27 cellular contexts compared by ENCODE assay signal in the genomic region with DNA sequence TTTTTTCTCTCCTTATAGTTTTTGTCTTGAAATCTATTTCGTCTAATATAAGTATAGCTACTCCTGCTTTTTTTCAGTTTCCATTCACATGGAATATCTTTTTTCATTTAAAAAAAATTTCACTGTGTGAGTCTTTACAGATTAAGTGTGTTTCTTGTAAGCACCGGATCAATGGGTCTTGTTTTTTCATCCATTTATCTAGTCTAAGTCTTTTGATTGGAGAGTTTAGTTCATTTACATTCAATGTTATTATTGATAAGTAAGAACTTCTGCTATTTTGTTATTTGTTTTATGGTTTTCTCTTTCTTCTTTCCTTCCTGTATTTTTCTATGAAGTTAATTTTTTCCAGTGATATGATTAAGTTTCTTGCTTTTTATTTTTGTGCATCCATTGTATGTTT.
DNase-seq lines count a peak whose midpoint lies in the region; ATAC-seq, FAIRE-seq and TF ChIP-seq lines count a peak whose summit lies in the region.
"Had no signal": no experiment of that assay in that cellular context is flagged by ENCODE, and none has a peak within 500 bp of the region (broad histone marks: within the 10 kb centered on the region; RNA-seq: fewer than 3 reads in every experiment).

No MANE protein-coding gene starts in this region.

- H3K9me1 ChIP-seq in K562 (ENCODE audit: control insufficient read depth, insufficient read depth, low read length), result no peaks in the 10 kb centered on the region

- H3K4me2 ChIP-seq in K562 (ENCODE audit: insufficient read depth, low read length), result no peak overlapping the region
- H3K4me2 ChIP-seq: A549; BLaER1; BLaER1 treated with 17β-estradiol and CSF1 and Interleukin-3, amounts not matched to agents 10 nM and 100 nM had no signal

- H3K79me2 ChIP-seq in K562 (ENCODE audit: control insufficient read depth, insufficient read depth, low read length), result peaks cover 80% of the 10 kb centered on the region; the same call in 2 of the 3 replicates

- DNase-seq in K562 (ENCODE audit: extremely low read depth in 1 of 4, low spot score in 3 of 4), result no peak
- DNase-seq in NCI-H2107 (lab: John Stamatoyannopoulos, UW), result no peak
- DNase-seq: 8988T; ACHN; AML-193; BE2C; C1 segment of cervical spinal cord; Caco-2; Calu3; CD4-positive, alpha-beta memory T cell; CD4-positive, alpha-beta T cell; CD4-positive, CD25-positive, alpha-beta regulatory T cell; CD8-positive, alpha-beta memory T cell; CD8-positive, alpha-beta T cell; COR-L47; DMS 273 treated with DMSO at 0.1 percent for 48 hours; DMS153; DMS53; DMS79; DMS79 treated with DMSO at 0.1 percent for 48 hours; DND-41; EL had no signal

- no peak for TF ChIP-seq CTCF in K562 (IDR thresholded peaks at IDR 0.05 in 2 of 3, conservative IDR thresholded peaks at IDR 0.05 in 1 of 3; ENCODE audit: insufficient read depth in 2 of 3, low read depth in 1 of 3, low read length in 3 of 3)

- CTCF ChIA-PET in K562 (lab: Yijun Ruan, JAX; ENCODE audit: low intra/inter-chr PET ratio), result no interaction called here

- no peak overlapping the region for H2AFZ ChIP-seq in K562 (ENCODE audit: low read depth, low read length)

- POLR2A ChIA-PET in K562 (lab: Yijun Ruan, JAX), result no interaction called here

- no peak for ATAC-seq in K562
- ATAC-seq: A549; CD8-positive, alpha-beta T cell had no signal

- H3K9ac ChIP-seq in K562 (ENCODE audit: insufficient read depth in 1 of 2, low read depth in 2 of 2, low read length in 2 of 2), result no peak overlapping the region
- H3K9ac ChIP-seq: BLaER1; BLaER1 treated with 17β-estradiol and CSF1 and Interleukin-3, amounts not matched to agents 10 nM and 100 nM had no signal

- no TSS peak for BruUV-seq in K562 (replicated peaks; lab: Mats Ljungman, UMichigan)

- in situ Hi-C loops in K562 (cut with MboI), result no loop called here

- no peak for TF ChIP-seq POLR2A in K562 (conservative IDR thresholded peaks at IDR 0.05)

- no peak overlapping the region for H3K4me3 ChIP-seq in K562
- H3K4me3 ChIP-seq: A549; BLaER1; BLaER1 treated with 17β-estradiol and CSF1 and Interleukin-3, amounts not matched to agents 10 nM and 100 nM had no signal

- TF ChIP-seq EP300 in K562 (IDR thresholded peaks at IDR 0.05; ENCODE audit: low read length), result no peak

- intact Hi-C loops in K562 (cut with micrococcal nuclease), result no loop called here

- H3K36me3 ChIP-seq in K562 (ENCODE audit: control insufficient read depth, insufficient read depth, low read length), result 0 out of 3 replicates have a peak, but pooled peaks cover 4% of the 10 kb centered on the region
- H3K36me3 ChIP-seq: BE2C; BLaER1; BLaER1 treated with 17β-estradiol and CSF1 and Interleukin-3, amounts not matched to agents 10 nM and 100 nM had no signal

- H3K4me1 ChIP-seq in K562 (replicated peaks in 1 of 2; ENCODE audit: control insufficient read depth in 2 of 2, insufficient read depth in 2 of 2, low read length in 2 of 2), result no peaks in the 10 kb centered on the region
- H3K4me1 ChIP-seq: A549; BE2C; BLaER1; BLaER1 treated with 17β-estradiol and CSF1 and Interleukin-3, amounts not matched to agents 10 nM and 100 nM; Caco-2 had no signal

- no peak overlapping the region for H3K27ac ChIP-seq in K562 (ENCODE audit: extremely low read depth, low read depth, low read length)
- H3K27ac ChIP-seq: 22Rv1; A549; BLaER1; BLaER1 treated with 17β-estradiol and CSF1 and Interleukin-3, amounts not matched to agents 10 nM and 100 nM; C4-2B had no signal

- H3K9me3 ChIP-seq in K562 (replicated peaks; ENCODE audit: control insufficient read depth, insufficient read depth, low read depth, low read length), result no peaks in the 10 kb centered on the region
- H3K9me3 ChIP-seq: BE2C had no signal

- no peaks in the 10 kb centered on the region for H3K27me3 ChIP-seq in K562 (ENCODE audit: control insufficient read depth in 2 of 2, insufficient read depth in 2 of 2, low read length in 2 of 2)
- H3K27me3 ChIP-seq: BE2C; BLaER1; BLaER1 treated with 17β-estradiol and CSF1 and Interleukin-3, amounts not matched to agents 10 nM and 100 nM had no signal

- FAIRE-seq in K562 (lab: Jason Lieb, UNC), result no peak
- FAIRE-seq: A549 had no signal

- WGBS in K562 (ENCODE audit: insufficient coverage, low coverage, missing lambda C conversion rate), result 42% methylated on average over 2 of the region's 2 CpGs

- TF ChIP-seq RAD21 in K562 (CRISPR knock-in tag; conservative IDR thresholded peaks at IDR 0.05 in 1 of 2, IDR thresholded peaks at IDR 0.05 in 1 of 2), result no peak

- no peaks in the 10 kb centered on the region for H4K20me1 ChIP-seq in K562 (replicated peaks; ENCODE audit: control insufficient read depth, insufficient read depth, low read length)
- H4K20me1 ChIP-seq: BLaER1; BLaER1 treated with 17β-estradiol and CSF1 and Interleukin-3, amounts not matched to agents 10 nM and 100 nM had no signal

TF ChIP-seq in K562, 482 proteins besides CTCF, POLR2A, EP300 and RAD21 (continues in another document):
- TF ChIP-seq PHF8 (IDR thresholded peaks at IDR 0.05; ENCODE audit: borderline replicate concordance, low read length) (no peak), CCAR2 (IDR thresholded peaks at IDR 0.05; ENCODE audit: low read depth, low read length) (no peak), ZNF354B (CRISPR knock-in tag; IDR thresholded peaks at IDR 0.05) (0 out of 2 replicates have a peak, but pooled peaks have one; percentile 56), ZNF507 (tag; conservative IDR thresholded peaks at IDR 0.05) (peak; percentile 96), ZC3H11A (IDR thresholded peaks at IDR 0.05; ENCODE audit: low read depth, low read length) (no peak), ZNF707 (CRISPR knock-in tag; conservative IDR thresholded peaks at IDR 0.05) (no peak), FOXM1 (IDR thresholded peaks at IDR 0.05; ENCODE audit: low read depth) (no peak), FOXM1 (CRISPR knock-in tag; IDR thresholded peaks at IDR 0.05; ENCODE audit: low read depth) (no peak)
- TF ChIP-seq, protein P1, sequence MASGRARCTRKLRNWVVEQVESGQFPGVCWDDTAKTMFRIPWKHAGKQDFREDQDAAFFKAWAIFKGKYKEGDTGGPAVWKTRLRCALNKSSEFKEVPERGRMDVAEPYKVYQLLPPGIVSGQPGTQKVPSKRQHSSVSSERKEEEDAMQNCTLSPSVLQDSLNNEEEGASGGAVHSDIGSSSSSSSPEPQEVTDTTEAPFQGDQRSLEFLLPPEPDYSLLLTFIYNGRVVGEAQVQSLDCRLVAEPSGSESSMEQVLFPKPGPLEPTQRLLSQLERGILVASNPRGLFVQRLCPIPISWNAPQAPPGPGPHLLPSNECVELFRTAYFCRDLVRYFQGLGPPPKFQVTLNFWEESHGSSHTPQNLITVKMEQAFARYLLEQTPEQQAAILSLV (tag; IDR thresholded peaks at IDR 0.05), result no peak
- TF ChIP-seq, protein P2, sequence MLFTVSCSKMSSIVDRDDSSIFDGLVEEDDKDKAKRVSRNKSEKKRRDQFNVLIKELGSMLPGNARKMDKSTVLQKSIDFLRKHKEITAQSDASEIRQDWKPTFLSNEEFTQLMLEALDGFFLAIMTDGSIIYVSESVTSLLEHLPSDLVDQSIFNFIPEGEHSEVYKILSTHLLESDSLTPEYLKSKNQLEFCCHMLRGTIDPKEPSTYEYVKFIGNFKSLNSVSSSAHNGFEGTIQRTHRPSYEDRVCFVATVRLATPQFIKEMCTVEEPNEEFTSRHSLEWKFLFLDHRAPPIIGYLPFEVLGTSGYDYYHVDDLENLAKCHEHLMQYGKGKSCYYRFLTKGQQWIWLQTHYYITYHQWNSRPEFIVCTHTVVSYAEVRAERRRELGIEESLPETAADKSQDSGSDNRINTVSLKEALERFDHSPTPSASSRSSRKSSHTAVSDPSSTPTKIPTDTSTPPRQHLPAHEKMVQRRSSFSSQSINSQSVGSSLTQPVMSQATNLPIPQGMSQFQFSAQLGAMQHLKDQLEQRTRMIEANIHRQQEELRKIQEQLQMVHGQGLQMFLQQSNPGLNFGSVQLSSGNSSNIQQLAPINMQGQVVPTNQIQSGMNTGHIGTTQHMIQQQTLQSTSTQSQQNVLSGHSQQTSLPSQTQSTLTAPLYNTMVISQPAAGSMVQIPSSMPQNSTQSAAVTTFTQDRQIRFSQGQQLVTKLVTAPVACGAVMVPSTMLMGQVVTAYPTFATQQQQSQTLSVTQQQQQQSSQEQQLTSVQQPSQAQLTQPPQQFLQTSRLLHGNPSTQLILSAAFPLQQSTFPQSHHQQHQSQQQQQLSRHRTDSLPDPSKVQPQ (CRISPR knock-in tag; IDR thresholded peaks at IDR 0.05; ENCODE audit: borderline replicate concordance), result no peak
